1 cellular context compared by ENCODE assay signal in genomic region chr11:75384438-75385080, GRCh38.
TF ChIP-seq lines count a peak whose summit lies in the region.

No MANE protein-coding gene starts in this region.

TF ChIP-seq in HepG2, 621 proteins besides CTCF, POLR2A, EP300 and RAD21 (continued from another document and continues in another):
- peak; percentile 62 for TF ChIP-seq TEAD3 (CRISPR knock-in tag; optimal IDR thresholded peaks at IDR 0.05; ENCODE audit: borderline replicate concordance)
- TF ChIP-seq YEATS2 (CRISPR knock-in tag; IDR thresholded peaks at IDR 0.05; ENCODE audit: borderline replicate concordance), result peak; percentile 56; the same call in 1 of the 2 replicates
- TF ChIP-seq, protein P1, sequence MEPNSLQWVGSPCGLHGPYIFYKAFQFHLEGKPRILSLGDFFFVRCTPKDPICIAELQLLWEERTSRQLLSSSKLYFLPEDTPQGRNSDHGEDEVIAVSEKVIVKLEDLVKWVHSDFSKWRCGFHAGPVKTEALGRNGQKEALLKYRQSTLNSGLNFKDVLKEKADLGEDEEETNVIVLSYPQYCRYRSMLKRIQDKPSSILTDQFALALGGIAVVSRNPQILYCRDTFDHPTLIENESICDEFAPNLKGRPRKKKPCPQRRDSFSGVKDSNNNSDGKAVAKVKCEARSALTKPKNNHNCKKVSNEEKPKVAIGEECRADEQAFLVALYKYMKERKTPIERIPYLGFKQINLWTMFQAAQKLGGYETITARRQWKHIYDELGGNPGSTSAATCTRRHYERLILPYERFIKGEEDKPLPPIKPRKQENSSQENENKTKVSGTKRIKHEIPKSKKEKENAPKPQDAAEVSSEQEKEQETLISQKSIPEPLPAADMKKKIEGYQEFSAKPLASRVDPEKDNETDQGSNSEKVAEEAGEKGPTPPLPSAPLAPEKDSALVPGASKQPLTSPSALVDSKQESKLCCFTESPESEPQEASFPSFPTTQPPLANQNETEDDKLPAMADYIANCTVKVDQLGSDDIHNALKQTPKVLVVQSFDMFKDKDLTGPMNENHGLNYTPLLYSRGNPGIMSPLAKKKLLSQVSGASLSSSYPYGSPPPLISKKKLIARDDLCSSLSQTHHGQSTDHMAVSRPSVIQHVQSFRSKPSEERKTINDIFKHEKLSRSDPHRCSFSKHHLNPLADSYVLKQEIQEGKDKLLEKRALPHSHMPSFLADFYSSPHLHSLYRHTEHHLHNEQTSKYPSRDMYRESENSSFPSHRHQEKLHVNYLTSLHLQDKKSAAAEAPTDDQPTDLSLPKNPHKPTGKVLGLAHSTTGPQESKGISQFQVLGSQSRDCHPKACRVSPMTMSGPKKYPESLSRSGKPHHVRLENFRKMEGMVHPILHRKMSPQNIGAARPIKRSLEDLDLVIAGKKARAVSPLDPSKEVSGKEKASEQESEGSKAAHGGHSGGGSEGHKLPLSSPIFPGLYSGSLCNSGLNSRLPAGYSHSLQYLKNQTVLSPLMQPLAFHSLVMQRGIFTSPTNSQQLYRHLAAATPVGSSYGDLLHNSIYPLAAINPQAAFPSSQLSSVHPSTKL (CRISPR knock-in tag; IDR thresholded peaks at IDR 0.05), result peak; percentile 36; the same call in 1 of the 2 replicates
- no peak for TF ChIP-seq ZNF629 (CRISPR knock-in tag; conservative IDR thresholded peaks at IDR 0.05)
- TF ChIP-seq, protein P2, sequence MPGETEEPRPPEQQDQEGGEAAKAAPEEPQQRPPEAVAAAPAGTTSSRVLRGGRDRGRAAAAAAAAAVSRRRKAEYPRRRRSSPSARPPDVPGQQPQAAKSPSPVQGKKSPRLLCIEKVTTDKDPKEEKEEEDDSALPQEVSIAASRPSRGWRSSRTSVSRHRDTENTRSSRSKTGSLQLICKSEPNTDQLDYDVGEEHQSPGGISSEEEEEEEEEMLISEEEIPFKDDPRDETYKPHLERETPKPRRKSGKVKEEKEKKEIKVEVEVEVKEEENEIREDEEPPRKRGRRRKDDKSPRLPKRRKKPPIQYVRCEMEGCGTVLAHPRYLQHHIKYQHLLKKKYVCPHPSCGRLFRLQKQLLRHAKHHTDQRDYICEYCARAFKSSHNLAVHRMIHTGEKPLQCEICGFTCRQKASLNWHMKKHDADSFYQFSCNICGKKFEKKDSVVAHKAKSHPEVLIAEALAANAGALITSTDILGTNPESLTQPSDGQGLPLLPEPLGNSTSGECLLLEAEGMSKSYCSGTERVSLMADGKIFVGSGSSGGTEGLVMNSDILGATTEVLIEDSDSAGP (CRISPR knock-in tag; IDR thresholded peaks at IDR 0.05; ENCODE audit: borderline replicate concordance), result peak; percentile 51; the same call in 1 of the 2 replicates
- TF ChIP-seq SMAD3 (CRISPR knock-in tag; IDR thresholded peaks at IDR 0.05), result 0 out of 2 replicates have a peak, but pooled peaks have one; percentile 70
- TF ChIP-seq ZBTB4 (CRISPR knock-in tag; IDR thresholded peaks at IDR 0.05; ENCODE audit: borderline replicate concordance), result no peak
- TF ChIP-seq, protein P3, sequence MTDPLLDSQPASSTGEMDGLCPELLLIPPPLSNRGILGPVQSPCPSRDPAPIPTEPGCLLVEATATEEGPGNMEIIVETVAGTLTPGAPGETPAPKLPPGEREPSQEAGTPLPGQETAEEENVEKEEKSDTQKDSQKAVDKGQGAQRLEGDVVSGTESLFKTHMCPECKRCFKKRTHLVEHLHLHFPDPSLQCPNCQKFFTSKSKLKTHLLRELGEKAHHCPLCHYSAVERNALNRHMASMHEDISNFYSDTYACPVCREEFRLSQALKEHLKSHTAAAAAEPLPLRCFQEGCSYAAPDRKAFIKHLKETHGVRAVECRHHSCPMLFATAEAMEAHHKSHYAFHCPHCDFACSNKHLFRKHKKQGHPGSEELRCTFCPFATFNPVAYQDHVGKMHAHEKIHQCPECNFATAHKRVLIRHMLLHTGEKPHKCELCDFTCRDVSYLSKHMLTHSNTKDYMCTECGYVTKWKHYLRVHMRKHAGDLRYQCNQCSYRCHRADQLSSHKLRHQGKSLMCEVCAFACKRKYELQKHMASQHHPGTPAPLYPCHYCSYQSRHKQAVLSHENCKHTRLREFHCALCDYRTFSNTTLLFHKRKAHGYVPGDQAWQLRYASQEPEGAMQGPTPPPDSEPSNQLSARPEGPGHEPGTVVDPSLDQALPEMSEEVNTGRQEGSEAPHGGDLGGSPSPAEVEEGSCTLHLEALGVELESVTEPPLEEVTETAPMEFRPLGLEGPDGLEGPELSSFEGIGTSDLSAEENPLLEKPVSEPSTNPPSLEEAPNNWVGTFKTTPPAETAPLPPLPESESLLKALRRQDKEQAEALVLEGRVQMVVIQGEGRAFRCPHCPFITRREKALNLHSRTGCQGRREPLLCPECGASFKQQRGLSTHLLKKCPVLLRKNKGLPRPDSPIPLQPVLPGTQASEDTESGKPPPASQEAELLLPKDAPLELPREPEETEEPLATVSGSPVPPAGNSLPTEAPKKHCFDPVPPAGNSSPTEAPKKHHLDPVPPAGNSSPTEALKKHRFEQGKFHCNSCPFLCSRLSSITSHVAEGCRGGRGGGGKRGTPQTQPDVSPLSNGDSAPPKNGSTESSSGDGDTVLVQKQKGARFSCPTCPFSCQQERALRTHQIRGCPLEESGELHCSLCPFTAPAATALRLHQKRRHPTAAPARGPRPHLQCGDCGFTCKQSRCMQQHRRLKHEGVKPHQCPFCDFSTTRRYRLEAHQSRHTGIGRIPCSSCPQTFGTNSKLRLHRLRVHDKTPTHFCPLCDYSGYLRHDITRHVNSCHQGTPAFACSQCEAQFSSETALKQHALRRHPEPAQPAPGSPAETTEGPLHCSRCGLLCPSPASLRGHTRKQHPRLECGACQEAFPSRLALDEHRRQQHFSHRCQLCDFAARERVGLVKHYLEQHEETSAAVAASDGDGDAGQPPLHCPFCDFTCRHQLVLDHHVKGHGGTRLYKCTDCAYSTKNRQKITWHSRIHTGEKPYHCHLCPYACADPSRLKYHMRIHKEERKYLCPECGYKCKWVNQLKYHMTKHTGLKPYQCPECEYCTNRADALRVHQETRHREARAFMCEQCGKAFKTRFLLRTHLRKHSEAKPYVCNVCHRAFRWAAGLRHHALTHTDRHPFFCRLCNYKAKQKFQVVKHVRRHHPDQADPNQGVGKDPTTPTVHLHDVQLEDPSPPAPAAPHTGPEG (CRISPR knock-in tag; IDR thresholded peaks at IDR 0.05), result no peak
- no peak for TF ChIP-seq TEAD2 (CRISPR knock-in tag; IDR thresholded peaks at IDR 0.05)
- TF ChIP-seq ISL2 (CRISPR knock-in tag; IDR thresholded peaks at IDR 0.05), result 0 out of 2 replicates have a peak, but pooled peaks have one; percentile 24
- 0 out of 2 replicates have a peak, but pooled peaks have one; percentile 30 for TF ChIP-seq AHR (CRISPR knock-in tag; IDR thresholded peaks at IDR 0.05)
- TF ChIP-seq, protein P4, sequence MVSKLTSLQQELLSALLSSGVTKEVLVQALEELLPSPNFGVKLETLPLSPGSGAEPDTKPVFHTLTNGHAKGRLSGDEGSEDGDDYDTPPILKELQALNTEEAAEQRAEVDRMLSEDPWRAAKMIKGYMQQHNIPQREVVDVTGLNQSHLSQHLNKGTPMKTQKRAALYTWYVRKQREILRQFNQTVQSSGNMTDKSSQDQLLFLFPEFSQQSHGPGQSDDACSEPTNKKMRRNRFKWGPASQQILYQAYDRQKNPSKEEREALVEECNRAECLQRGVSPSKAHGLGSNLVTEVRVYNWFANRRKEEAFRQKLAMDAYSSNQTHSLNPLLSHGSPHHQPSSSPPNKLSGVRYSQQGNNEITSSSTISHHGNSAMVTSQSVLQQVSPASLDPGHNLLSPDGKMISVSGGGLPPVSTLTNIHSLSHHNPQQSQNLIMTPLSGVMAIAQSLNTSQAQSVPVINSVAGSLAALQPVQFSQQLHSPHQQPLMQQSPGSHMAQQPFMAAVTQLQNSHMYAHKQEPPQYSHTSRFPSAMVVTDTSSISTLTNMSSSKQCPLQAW (CRISPR knock-in tag; IDR thresholded peaks at IDR 0.05), result 0 out of 2 replicates have a peak, but pooled peaks have one; percentile 31
- no peak for TF ChIP-seq NFE2L1 (CRISPR knock-in tag; IDR thresholded peaks at IDR 0.05; ENCODE audit: borderline replicate concordance)
- TF ChIP-seq ZMYM3 (CRISPR knock-in tag; IDR thresholded peaks at IDR 0.05), result peak; percentile 28; the same call in 1 of the 2 replicates
- peak; percentile 43; the same call in 1 of the 2 replicates for TF ChIP-seq ZSCAN9 (CRISPR knock-in tag; IDR thresholded peaks at IDR 0.05; ENCODE audit: borderline replicate concordance)
- TF ChIP-seq TRIM24 (CRISPR knock-in tag; IDR thresholded peaks at IDR 0.05), result no peak
- TF ChIP-seq RXRA (CRISPR knock-in tag; IDR thresholded peaks at IDR 0.05), result 0 out of 2 replicates have a peak, but pooled peaks have one; percentile 23
- peak; percentile 36; the same call in 1 of the 2 replicates for TF ChIP-seq GABPB1 (CRISPR knock-in tag; IDR thresholded peaks at IDR 0.05)
- TF ChIP-seq SOX5 (CRISPR knock-in tag; IDR thresholded peaks at IDR 0.05; ENCODE audit: borderline replicate concordance), result peak; percentile 34; the same call in 1 of the 2 replicates
- no peak for TF ChIP-seq MTF2 (CRISPR knock-in tag; IDR thresholded peaks at IDR 0.05; ENCODE audit: borderline replicate concordance)
- no peak for TF ChIP-seq LBX2 (CRISPR knock-in tag; IDR thresholded peaks at IDR 0.05; ENCODE audit: borderline replicate concordance)
- no peak for TF ChIP-seq NR2F6 (IDR thresholded peaks at IDR 0.05)
- peak; percentile 44; the same call in 1 of the 2 replicates for TF ChIP-seq NR2F6 (CRISPR knock-in tag; IDR thresholded peaks at IDR 0.05)
- 0 out of 2 replicates have a peak, but pooled peaks have one; percentile 32 for TF ChIP-seq ZNF777 (CRISPR knock-in tag; IDR thresholded peaks at IDR 0.05)
- no peak for TF ChIP-seq SOX6 (IDR thresholded peaks at IDR 0.05)
- TF ChIP-seq SOX6 (CRISPR knock-in tag; IDR thresholded peaks at IDR 0.05), result peak; percentile 51; the same call in 1 of the 2 replicates
- TF ChIP-seq ZBTB25 (CRISPR knock-in tag; IDR thresholded peaks at IDR 0.05), result peak; percentile 30; the same call in 1 of the 2 replicates
- TF ChIP-seq ZNF205 (CRISPR knock-in tag; IDR thresholded peaks at IDR 0.05), result 0 out of 2 replicates have a peak, but pooled peaks have one; percentile 61
- peak; percentile 63; the same call in 1 of the 2 replicates for TF ChIP-seq ZGPAT (CRISPR knock-in tag; IDR thresholded peaks at IDR 0.05)
- peak; percentile 39; the same call in 1 of the 2 replicates for TF ChIP-seq ZBTB7B (CRISPR knock-in tag; IDR thresholded peaks at IDR 0.05)
- TF ChIP-seq, protein P5, sequence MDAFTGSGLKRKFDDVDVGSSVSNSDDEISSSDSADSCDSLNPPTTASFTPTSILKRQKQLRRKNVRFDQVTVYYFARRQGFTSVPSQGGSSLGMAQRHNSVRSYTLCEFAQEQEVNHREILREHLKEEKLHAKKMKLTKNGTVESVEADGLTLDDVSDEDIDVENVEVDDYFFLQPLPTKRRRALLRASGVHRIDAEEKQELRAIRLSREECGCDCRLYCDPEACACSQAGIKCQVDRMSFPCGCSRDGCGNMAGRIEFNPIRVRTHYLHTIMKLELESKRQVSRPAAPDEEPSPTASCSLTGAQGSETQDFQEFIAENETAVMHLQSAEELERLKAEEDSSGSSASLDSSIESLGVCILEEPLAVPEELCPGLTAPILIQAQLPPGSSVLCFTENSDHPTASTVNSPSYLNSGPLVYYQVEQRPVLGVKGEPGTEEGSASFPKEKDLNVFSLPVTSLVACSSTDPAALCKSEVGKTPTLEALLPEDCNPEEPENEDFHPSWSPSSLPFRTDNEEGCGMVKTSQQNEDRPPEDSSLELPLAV (CRISPR knock-in tag; conservative IDR thresholded peaks at IDR 0.05; ENCODE audit: low read depth), result no peak
- TF ChIP-seq PITX1 (CRISPR knock-in tag; IDR thresholded peaks at IDR 0.05), result peak; percentile 54; the same call in 1 of the 2 replicates
- TF ChIP-seq ZFP36 (IDR thresholded peaks at IDR 0.05; ENCODE audit: borderline replicate concordance, low read depth, low read length, partially characterized antibody), result no peak
